In the genomic region with DNA sequence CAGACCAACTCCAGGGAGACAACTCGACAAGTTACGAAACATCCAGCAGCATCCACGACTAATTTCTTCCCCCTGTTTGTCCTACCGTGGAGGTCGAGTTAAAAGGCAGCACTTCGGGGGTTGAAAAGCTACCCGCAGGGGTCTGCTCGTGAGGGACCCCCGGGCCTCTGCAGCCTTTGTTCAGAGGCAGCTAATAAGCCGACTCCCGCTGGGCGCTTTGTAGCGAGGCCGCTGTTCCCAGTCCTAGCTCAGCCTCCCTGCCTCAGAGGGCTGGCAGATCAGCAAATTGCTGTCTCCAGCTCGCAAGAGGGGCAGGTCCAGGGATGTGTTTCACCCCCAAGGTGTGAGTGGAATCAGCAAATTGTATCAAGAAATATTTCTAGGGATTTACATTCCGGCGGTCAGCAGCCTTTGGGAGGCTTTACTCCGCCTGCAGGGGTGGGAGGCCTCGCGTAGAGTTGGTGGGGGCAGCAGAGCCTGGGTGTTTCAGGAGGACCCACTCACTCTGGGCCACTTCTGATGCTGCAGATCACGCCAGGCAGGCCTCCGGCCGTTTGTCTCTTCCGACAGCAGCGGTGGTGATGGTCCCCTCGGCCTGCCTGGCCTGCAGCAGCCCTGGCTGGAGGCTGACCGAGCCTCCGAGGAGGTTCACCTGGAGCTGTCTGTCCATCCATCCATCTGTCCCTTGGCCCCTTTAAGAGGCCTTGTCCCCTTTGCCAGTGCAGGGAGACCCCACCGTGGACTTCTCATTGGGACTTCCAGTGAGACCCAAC, we compare ENCODE assay signal across 19 cellular contexts. TPM values are rescaled to one million over a fixed set of nuclear protein-coding genes. Genes with fewer than 3 reads are reported as not detected.
A peak's percentile ranks its signal among the peaks of the same experiment; 100 is the strongest.
DNase-seq lines count a peak whose midpoint lies in the region; TF ChIP-seq lines count a peak whose summit lies in the region.
"Had no signal": no experiment of that assay in that cellular context is flagged by ENCODE, and none has a peak within 500 bp of the region (broad histone marks: within the 10 kb centered on the region; RNA-seq: fewer than 3 reads in every experiment).

No MANE protein-coding gene starts in this region.

- H3K4ac ChIP-seq in neuronal stem cell (ENCODE audit: low read length), result no peak overlapping the region

- H3K4me3 ChIP-seq in H7 (ENCODE audit: insufficient read depth, low read depth, low read length) (no peak overlapping the region), iPS-18a (ENCODE audit: low read length) (peak overlapping the region; percentile 32), neuronal stem cell (ENCODE audit: low read length in 2 of 2) (no peak overlapping the region)
- H3K4me3 ChIP-seq: left lung, prostate gland, upper lobe of left lung had no signal

- H2AFZ ChIP-seq in neuronal stem cell (ENCODE audit: low read length), result no peak overlapping the region

- POLR2A ChIA-PET in HEK293T (lab: Yijun Ruan, JAX), result interaction anchor here (1.1 to 1.5 kb wide), 2 partner anchors 20 to 22 kb away, joined by 3 read pairs; partner anchors contain the start of gene KCNQ1OT1
- POLR2A ChIA-PET in GM10248 (lab: Yijun Ruan, JAX), result no interaction called here

- no peak overlapping the region for H3K27ac ChIP-seq in iPS-18a (ENCODE audit: low read length)
- no peak overlapping the region for H3K27ac ChIP-seq in neuronal stem cell (replicated peaks; ENCODE audit: low read length)
- H3K27ac ChIP-seq: C4-2B, left lung, prostate gland, upper lobe of left lung had no signal

- H3K9ac ChIP-seq in iPS-18a (ENCODE audit: low read length) (no peak overlapping the region), neuronal stem cell (ENCODE audit: low read depth, low read length, poor library complexity) (peak overlapping the region; percentile 13)

- no peak overlapping the region for H2BK120ac ChIP-seq in neuronal stem cell (ENCODE audit: low read depth, low read length)

- H3K27me3 ChIP-seq in H7 (ENCODE audit: control insufficient read depth, insufficient read depth, low read length) (peaks cover 52% of the 10 kb centered on the region), iPS-18a (ENCODE audit: control insufficient read depth, insufficient read depth, low read length) (peaks cover 99% of the 10 kb centered on the region), neuronal stem cell (ENCODE audit: control insufficient read depth in 3 of 3, insufficient read depth in 3 of 3, low read depth in 1 of 3, low read length in 3 of 3) (peaks cover 0 to 95% (median 63%) of the 10 kb centered on the region in 3 experiments)
- H3K27me3 ChIP-seq: left lung, upper lobe of left lung had no signal

- peaks cover 33% of the 10 kb centered on the region for H3K4me1 ChIP-seq in iPS-18a (ENCODE audit: control insufficient read depth, low read depth, low read length)
- peaks cover 13 to 28% of the 10 kb centered on the region in 2 donors for H3K4me1 ChIP-seq in neuronal stem cell (ENCODE audit: control insufficient read depth in 2 of 2, insufficient read depth in 1 of 2, low read depth in 1 of 2, low read length in 2 of 2)
- H3K4me1 ChIP-seq: left lung, prostate gland had no signal

- H3K36me3 ChIP-seq in H7 (replicated peaks; ENCODE audit: control insufficient read depth, insufficient read depth, low read length) (no peaks in the 10 kb centered on the region), iPS-18a (ENCODE audit: control insufficient read depth, low read depth, low read length) (no peaks in the 10 kb centered on the region), neuronal stem cell (replicated peaks in 1 of 2; ENCODE audit: control insufficient read depth in 2 of 2, insufficient read depth in 2 of 2, low read length in 2 of 2) (no peaks in the 10 kb centered on the region)
- H3K36me3 ChIP-seq: left lung, prostate gland, upper lobe of left lung had no signal

- H3K79me1 ChIP-seq in neuronal stem cell (ENCODE audit: low read depth, low read length), result peaks cover 2% of the 10 kb centered on the region

- CTCF ChIA-PET in HEK293T (lab: Yijun Ruan, JAX), result no interaction called here
- CTCF ChIA-PET in GM10248 (lab: Yijun Ruan, JAX), result no interaction called here

- H4K8ac ChIP-seq in neuronal stem cell (ENCODE audit: low read depth, low read length), result no peak overlapping the region

- H3K9me3 ChIP-seq in iPS-18a (ENCODE audit: control insufficient read depth, low read depth, low read length) (no peaks in the 10 kb centered on the region), neuronal stem cell (replicated peaks in 1 of 2; ENCODE audit: control insufficient read depth in 2 of 2, insufficient read depth in 1 of 2, low read depth in 1 of 2, low read length in 2 of 2) (peaks cover 0 to 4% of the 10 kb centered on the region in 2 donors)
- H3K9me3 ChIP-seq: Caco-2, left lung, prostate gland, upper lobe of left lung had no signal

- H2BK15ac ChIP-seq in neuronal stem cell (ENCODE audit: low read length), result peak overlapping the region; percentile 69

- H3K23ac ChIP-seq in neuronal stem cell (ENCODE audit: low read depth, low read length, poor library complexity), result no peak overlapping the region

- H3K18ac ChIP-seq in neuronal stem cell (ENCODE audit: low read length), result peak overlapping the region; percentile 11

- peak overlapping the region; percentile 35 for H3K4me2 ChIP-seq in neuronal stem cell (ENCODE audit: insufficient read depth, low read length, poor library complexity, severe bottlenecking)

- DNase-seq in H7, result peak; percentile 93
- peak; percentile 48 for DNase-seq in NCI-H69 (lab: John Stamatoyannopoulos, UW)
- DNase-seq in neuronal stem cell (ENCODE audit: low spot score), result peak; percentile 90
- DNase-seq in stimulated activated CD4-positive, alpha-beta T cell treated with anti-CD3 and anti-CD28 coated beads, Interleukin-2, amount 100 ng/mL, for 24 hours, result no peak
- DNase-seq in HEK293T (ENCODE audit: extremely low spot score), result no peak
- no peak for DNase-seq in GM10248 (ENCODE audit: extremely low spot score)
- DNase-seq: activated CD4-positive, alpha-beta memory T cell treated with anti-CD3 and anti-CD28 coated beads for 36 hours; activated CD4-positive, alpha-beta T cell treated with anti-CD3 and anti-CD28 coated beads for 1 hour; activated naive CD4-positive, alpha-beta T cell treated with anti-CD3 and anti-CD28 coated beads, Interleukin-2, amount 50 U/mL, for 16 hours; Caco-2; mesenchymal stem cell; NCI-H1694; NCI-H510A treated with DMSO at 0.1 percent for 48 hours; PC-3 had no signal

- WGBS in neuronal stem cell (ENCODE audit: extremely low coverage in 2 of 2, insufficient read length in 2 of 2, insufficient replicate concordance in 1 of 2), 2 donors, result no CpG with 5 or more reads among the region's 29 CpGs

- H4K91ac ChIP-seq in neuronal stem cell (ENCODE audit: low read depth, low read length, poor library complexity), result no peak overlapping the region

- no peak overlapping the region for H3K14ac ChIP-seq in neuronal stem cell (ENCODE audit: low read length)

- H2BK5ac ChIP-seq in neuronal stem cell (ENCODE audit: low read length), result no peak overlapping the region

- no peak for TF ChIP-seq CTCF in GM10248 (IDR thresholded peaks at IDR 0.05; ENCODE audit: control extremely low read depth, extremely low read depth, low read depth, missing control alignments)

- H2BK12ac ChIP-seq in neuronal stem cell (ENCODE audit: low read length), result peak overlapping the region; percentile 80

- peak overlapping the region; percentile 85 for H2AK5ac ChIP-seq in neuronal stem cell (ENCODE audit: low read depth, low read length)

TF ChIP-seq in HEK293T, 16 proteins besides CTCF, POLR2A, EP300 and RAD21:
- TF ChIP-seq HDGF (IDR thresholded peaks at IDR 0.05; ENCODE audit: borderline replicate concordance) (no peak), SP1 (IDR thresholded peaks at IDR 0.05) (no peak), TARDBP (IDR thresholded peaks at IDR 0.05) (no peak)

RNA-seq across cellular contexts. Expression of gene KCNQ1OT1, which starts 21.6 kb away (rescaled TPM):
- total RNA-seq in H7 (2014; rRNA removed; shearing (Covaris generic)), result 0.83 and 1.9 TPM in 2 replicates
- 0.08 TPM for polyA plus RNA-seq in neuronal stem cell (2013, experiment 1 of 2)
- 0.11 TPM for polyA plus RNA-seq in neuronal stem cell (2013, experiment 2 of 2)

Comparison
In these comparisons a context has a peak if more than half of its experiments do, and no peak if none do; other contexts are left out.
1. DNase-seq: peak in H7 (single experiment), NCI-H69 (single experiment) and neuronal stem cell (single experiment); none in stimulated activated CD4-positive, alpha-beta T cell treated with anti-CD3 and anti-CD28 coated beads, Interleukin-2, amount 100 ng/mL, for 24 hours (0 of 2), HEK293T (single experiment) and GM10248 (single experiment).